2 cellular contexts compared by ENCODE assay signal in the genomic region with DNA sequence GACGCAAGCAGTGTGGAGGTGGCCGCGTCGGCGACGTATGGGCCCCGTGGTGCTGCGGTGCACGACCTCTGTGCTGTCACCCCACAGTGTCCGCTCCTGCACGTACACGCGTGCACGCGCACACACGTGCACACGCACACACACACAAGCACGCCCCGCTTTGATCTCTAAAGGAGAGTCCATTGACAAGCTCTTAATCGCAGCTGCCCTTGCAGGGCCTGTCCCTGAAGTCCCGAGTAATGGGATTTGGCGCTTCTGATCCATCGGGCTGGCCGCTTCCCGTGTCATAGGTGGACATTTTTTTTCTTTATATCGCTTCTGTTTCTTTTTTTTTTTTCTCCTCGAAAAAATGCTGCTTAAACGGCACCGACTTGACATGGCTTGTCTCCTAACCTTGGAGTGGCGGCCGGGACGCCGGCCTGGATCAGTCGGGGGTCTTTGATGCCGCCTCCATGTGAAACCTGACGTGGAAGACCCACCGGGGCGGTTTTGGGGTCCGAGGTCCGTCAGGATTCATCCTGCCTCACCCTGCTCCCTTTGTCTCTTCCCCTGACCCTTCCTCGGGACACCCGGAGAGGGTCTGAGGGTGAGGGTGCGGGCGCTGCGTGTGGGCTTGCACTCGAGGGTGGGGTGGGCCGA.
TF ChIP-seq lines count a peak whose summit lies in the region.

No MANE protein-coding gene starts in this region.

TF ChIP-seq in HEK293, 187 proteins besides CTCF, POLR2A, EP300 and RAD21:
- no peak for TF ChIP-seq ZFP3 (tag by site-specific recombination; IDR thresholded peaks at IDR 0.05; ENCODE audit: low read depth)
- no peak for TF ChIP-seq ZNF521 (tag by site-specific recombination; IDR thresholded peaks at IDR 0.05)
- TF ChIP-seq, protein P1, sequence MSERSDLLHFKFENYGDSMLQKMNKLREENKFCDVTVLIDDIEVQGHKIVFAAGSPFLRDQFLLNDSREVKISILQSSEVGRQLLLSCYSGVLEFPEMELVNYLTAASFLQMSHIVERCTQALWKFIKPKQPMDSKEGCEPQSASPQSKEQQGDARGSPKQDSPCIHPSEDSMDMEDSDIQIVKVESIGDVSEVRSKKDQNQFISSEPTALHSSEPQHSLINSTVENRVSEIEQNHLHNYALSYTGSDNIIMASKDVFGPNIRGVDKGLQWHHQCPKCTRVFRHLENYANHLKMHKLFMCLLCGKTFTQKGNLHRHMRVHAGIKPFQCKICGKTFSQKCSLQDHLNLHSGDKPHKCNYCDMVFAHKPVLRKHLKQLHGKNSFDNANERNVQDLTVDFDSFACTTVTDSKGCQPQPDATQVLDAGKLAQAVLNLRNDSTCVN (tag by site-specific recombination; optimal IDR thresholded peaks at IDR 0.05) = peak; percentile 18
- TF ChIP-seq YY2 (tag by site-specific recombination; IDR thresholded peaks at IDR 0.05) = no peak
- TF ChIP-seq ZNF433 (tag by site-specific recombination; IDR thresholded peaks at IDR 0.05; ENCODE audit: low read depth) = no peak
- TF ChIP-seq KLF16 (tag by site-specific recombination; IDR thresholded peaks at IDR 0.05) = no peak
- TF ChIP-seq ZNF112 (tag by site-specific recombination; IDR thresholded peaks at IDR 0.05) = no peak

TF ChIP-seq in H1, 55 proteins besides CTCF, POLR2A, EP300 and RAD21:
- no peak for TF ChIP-seq YY1 (IDR thresholded peaks at IDR 0.05; ENCODE audit: low read depth, low read length)
- no peak for TF ChIP-seq CREB1 (IDR thresholded peaks at IDR 0.05)
- no peak for TF ChIP-seq EGR1 (IDR thresholded peaks at IDR 0.05; ENCODE audit: borderline replicate concordance, low read depth, low read length)
- no peak for TF ChIP-seq HDAC2 (IDR thresholded peaks at IDR 0.05; ENCODE audit: borderline replicate concordance in 1 of 2, low read depth in 2 of 2, low read length in 2 of 2)
- no peak for TF ChIP-seq GTF2F1 (IDR thresholded peaks at IDR 0.05; ENCODE audit: borderline replicate concordance, low read depth, low read length)
- TF ChIP-seq JUND (IDR thresholded peaks at IDR 0.05; ENCODE audit: low read length) = no peak
- TF ChIP-seq, protein P2, sequence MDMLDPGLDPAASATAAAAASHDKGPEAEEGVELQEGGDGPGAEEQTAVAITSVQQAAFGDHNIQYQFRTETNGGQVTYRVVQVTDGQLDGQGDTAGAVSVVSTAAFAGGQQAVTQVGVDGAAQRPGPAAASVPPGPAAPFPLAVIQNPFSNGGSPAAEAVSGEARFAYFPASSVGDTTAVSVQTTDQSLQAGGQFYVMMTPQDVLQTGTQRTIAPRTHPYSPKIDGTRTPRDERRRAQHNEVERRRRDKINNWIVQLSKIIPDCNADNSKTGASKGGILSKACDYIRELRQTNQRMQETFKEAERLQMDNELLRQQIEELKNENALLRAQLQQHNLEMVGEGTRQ (IDR thresholded peaks at IDR 0.05; ENCODE audit: low read length) = no peak
- no peak for TF ChIP-seq CEBPB (IDR thresholded peaks at IDR 0.05; ENCODE audit: low read depth, low read length)
- no peak for TF ChIP-seq SP1 (IDR thresholded peaks at IDR 0.05; ENCODE audit: low read depth, low read length)
- TF ChIP-seq RBBP5 (IDR thresholded peaks at IDR 0.05; ENCODE audit: borderline replicate concordance, low read depth, low read length) = no peak
- TF ChIP-seq NRF1 (IDR thresholded peaks at IDR 0.05; ENCODE audit: low read depth, low read length) = no peak
- no peak for TF ChIP-seq FOSL1 (IDR thresholded peaks at IDR 0.05; ENCODE audit: insufficient read depth, low read depth, low read length)
- TF ChIP-seq HDAC6 (IDR thresholded peaks at IDR 0.05; ENCODE audit: low read depth, low read length) = no peak
- TF ChIP-seq, protein P3, sequence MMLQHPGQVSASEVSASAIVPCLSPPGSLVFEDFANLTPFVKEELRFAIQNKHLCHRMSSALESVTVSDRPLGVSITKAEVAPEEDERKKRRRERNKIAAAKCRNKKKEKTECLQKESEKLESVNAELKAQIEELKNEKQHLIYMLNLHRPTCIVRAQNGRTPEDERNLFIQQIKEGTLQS (IDR thresholded peaks at IDR 0.05; ENCODE audit: insufficient read depth, low read depth, low read length) = no peak
- no peak for TF ChIP-seq BACH1 (IDR thresholded peaks at IDR 0.05; ENCODE audit: low read length)
